ENCODE assay signal across 24 cellular contexts in genomic region chr13:113016526-113017295, GRCh38. TPM values are rescaled to one million over a fixed set of nuclear protein-coding genes. Genes with fewer than 3 reads are reported as not detected.
"Had no signal": no experiment of that assay in that cellular context is flagged by ENCODE, and none has a peak within 500 bp of the region (broad histone marks: within the 10 kb centered on the region; RNA-seq: fewer than 3 reads in every experiment).

No MANE protein-coding gene starts in this region.

- H3K9ac ChIP-seq: KMS-11 had no signal

- DNase-seq: Kasumi-1, MM.1S, NCI-H1092 treated with DMSO at 0.1 percent for 48 hours, NCI-H1436, NCI-H187, NCI-H2029, NCI-H2081 treated with DMSO at 0.1 percent for 48 hours, NCI-H2171, NCI-H226, NCI-H446, NCI-H510A, NCI-H524 treated with DMSO at 0.1 percent for 48 hours, NCI-H69, NCI-H774, Right ventricle myocardium superior, RPMI8226, SIG-M5 had no signal

- FAIRE-seq: K562, RCC 7860 had no signal

- H3K4me2 ChIP-seq: KMS-11 had no signal

- H3K27me3 Mint-ChIP-seq: IgD-negative memory B cell had no signal

- ATAC-seq: K562 had no signal

- H3K36me3 ChIP-seq: SJSA1 had no signal

- H3K27ac Mint-ChIP-seq: IgD-negative memory B cell had no signal

- H3K4me3 ChIP-seq: K562, SJSA1, SK-N-MC had no signal

- H3K9me3 ChIP-seq: SJSA1 had no signal

- H3K4me1 ChIP-seq: SJSA1 had no signal

- H3K27ac ChIP-seq: KMS-11, SJSA1, SK-N-MC had no signal

RNA-seq across cellular contexts. Expression of gene MCF2L, which starts 47.7 kb away (rescaled TPM):
- total RNA-seq: M059J had no signal
